ENCODE assay signal across 11 cellular contexts in genomic region chr20:36717657-36718056, GRCh38. TPM values are rescaled to one million over a fixed set of nuclear protein-coding genes. Genes with fewer than 3 reads are reported as not detected.
DNase-seq lines count a peak whose midpoint lies in the region; ATAC-seq, FAIRE-seq and TF ChIP-seq lines count a peak whose summit lies in the region.
"Had no signal": no experiment of that assay in that cellular context is flagged by ENCODE, and none has a peak within 500 bp of the region (broad histone marks: within the 10 kb centered on the region; RNA-seq: fewer than 3 reads in every experiment).

No MANE protein-coding gene starts in this region.

- POLR2A ChIA-PET in GM12878 (lab: Charles Lee), result no interaction called here

- H3K4me3 ChIP-seq in HFF-Myc (replicated peaks; ENCODE audit: low read depth, low read length) (no peak overlapping the region), GM12878 (no peak overlapping the region)

- ATAC-seq in GM12878 (no peak), HG02938 (IDR thresholded peaks at IDR 0.05; ENCODE audit: unreplicated experiment) (no peak), GM21619 (IDR thresholded peaks at IDR 0.05; ENCODE audit: unreplicated experiment) (no peak)
- ATAC-seq: naive thymus-derived CD8-positive, alpha-beta T cell had no signal

- H3K9ac ChIP-seq in GM12878 (ENCODE audit: control insufficient read depth, insufficient read depth, low read length), result no peak overlapping the region

- H4K20me1 ChIP-seq in GM12878 (ENCODE audit: control insufficient read depth, insufficient read depth), result no peaks in the 10 kb centered on the region

- 97% methylated on average over 2 of the region's 2 CpGs for WGBS in GM12878 (ENCODE audit: insufficient coverage, insufficient replicate concordance, low lambda C conversion rate, missing lambda C conversion rate)

- TF ChIP-seq EP300 in GM12878 (IDR thresholded peaks at IDR 0.05; ENCODE audit: borderline replicate concordance in 1 of 2, control insufficient read depth in 1 of 2, low read depth in 2 of 2, low read length in 2 of 2), result no peak

- CTCF ChIA-PET in GM12878 (lab: Yijun Ruan, JAX), result interaction anchor here (0.9 to 1.6 kb wide), 5 partner anchors 37 to 176 kb away, joined by 3 to 6 read pairs (median 4); a partner anchor contains a TSS

- intact Hi-C loops in GM12878 (cut with micrococcal nuclease; ENCODE audit: unreplicated experiment), result no loop called here

- H3K27ac ChIP-seq in GM12878 (ENCODE audit: control insufficient read depth, insufficient read depth), result no peak overlapping the region

- H3K4me2 ChIP-seq in GM12878 (ENCODE audit: control insufficient read depth, insufficient read depth), result no peak overlapping the region

- H3K27me3 ChIP-seq in GM12878 (replicated peaks in 1 of 2; ENCODE audit: control insufficient read depth in 2 of 2, insufficient read depth in 2 of 2, low read length in 1 of 2), result no peaks in the 10 kb centered on the region

- H3K36me3 ChIP-seq in GM12878 (ENCODE audit: control insufficient read depth in 2 of 2, insufficient read depth in 2 of 2, low read length in 1 of 2), result no peaks in the 10 kb centered on the region; a peak in 2 of 4 replicates

- RAD21 ChIA-PET in GM12878 (lab: Charles Lee; ENCODE audit: unreplicated experiment), result interaction anchor here (1.7 kb wide), 1 partner anchor 37 kb away, joined by 4 read pairs; no protein-coding TSS in a partner anchor

- TF ChIP-seq POLR2A in GM12878 (IDR thresholded peaks at IDR 0.05; ENCODE audit: low read depth, low read length), result no peak

- BruUV-seq in GM12878 (replicated peaks; lab: Mats Ljungman, UMichigan), result no TSS peak

- FAIRE-seq in D721Med (lab: Jason Lieb, UNC), result peak; percentile 92
- FAIRE-seq in GM12878 (lab: Jason Lieb, UNC), result no peak

- DNase-seq in D721Med (ENCODE audit: insufficient read length, low spot score) (no peak), HFF-Myc (ENCODE audit: extremely low read depth, low read depth) (no peak), GM12878 (ENCODE audit: low read depth, low spot score) (no peak), lung microvascular endothelial cell (ENCODE audit: low read depth in 2 of 2) (peak; percentile 29 to 35), NCI-H1930 (lab: John Stamatoyannopoulos, UW) (no peak)
- DNase-seq in stimulated activated CD4-positive, alpha-beta T cell treated with anti-CD3 and anti-CD28 coated beads, Interleukin-12 subunit alpha, Interleukin-12 subunit beta, amount 100 ng/mL, for 4 hours, result no peak
- DNase-seq: activated CD4-positive, alpha-beta T cell treated with anti-CD3 and anti-CD28 coated beads, Interleukin-2, amount 50 U/mL, for 1 hour; MV-4-11 had no signal

- in situ Hi-C loops in GM12878 (cut with MboI), result no loop called here

- H3K4me1 ChIP-seq in GM12878 (ENCODE audit: control insufficient read depth, insufficient read depth, low read length), result no peaks in the 10 kb centered on the region

- peak; percentile 40 for TF ChIP-seq RAD21 in GM12878 (IDR thresholded peaks at IDR 0.05; ENCODE audit: insufficient read depth, low read depth, low read length)

- H3K9me3 ChIP-seq in GM12878 (replicated peaks; ENCODE audit: control insufficient read depth, insufficient read depth, low read length), result no peaks in the 10 kb centered on the region

- no peak overlapping the region for H2AFZ ChIP-seq in GM12878 (ENCODE audit: control insufficient read depth, low read depth, low read length)

- H3K79me2 ChIP-seq in GM12878 (ENCODE audit: control insufficient read depth, insufficient read depth, low read length), result no peaks in the 10 kb centered on the region

- TF ChIP-seq CTCF in D721Med (IDR thresholded peaks at IDR 0.05; ENCODE audit: insufficient read depth, missing control alignments) (peak; percentile 62), HFF-Myc (IDR thresholded peaks at IDR 0.05; ENCODE audit: low read depth, low read length, missing control alignments) (peak; percentile 21), GM12878 (IDR thresholded peaks at IDR 0.05 in 2 of 3, conservative IDR thresholded peaks at IDR 0.05 in 1 of 3; ENCODE audit: control insufficient read depth in 2 of 3, extremely low read depth in 1 of 3, insufficient read depth in 1 of 3, low read depth in 3 of 3, low read length in 3 of 3) (peak; percentile 31 to 36 (median 32); a peak in 4 of 6 replicates)

- SMC1A ChIA-PET in GM12878 (lab: Charles Lee; ENCODE audit: uncharacterized antibody, unreplicated experiment), result interaction anchor here (1.0 to 1.7 kb wide), 5 partner anchors 16 to 94 kb away, joined by 3 to 4 read pairs (median 3); no protein-coding TSS in a partner anchor

TF ChIP-seq in GM12878, 131 proteins besides CTCF, POLR2A, EP300 and RAD21:
- TF ChIP-seq SMC3 (IDR thresholded peaks at IDR 0.05; ENCODE audit: borderline replicate concordance, low read length) (peak; percentile 32; the same call in 1 of the 2 replicates), ZBTB33 (IDR thresholded peaks at IDR 0.05) (no peak)
TF ChIP-seq in GM12878: peak in this region for 1.

RNA-seq across cellular contexts. Expression of gene NDRG3, which starts 28.2 kb away (rescaled TPM):
- 10.9 and 11.9 TPM in 2 replicates for total RNA-seq in GM12878 (2013; cell fraction: nucleolus; rRNA removed)
- 15.2 and 18.9 TPM in 2 replicates for total RNA-seq in GM12878 (2014; rRNA removed)
- 16.4 and 17.0 TPM in 2 replicates for total RNA-seq in GM12878 (2014; rRNA removed; fragmentation: Illumina TruSeq; extraction: Trizol)
- 17.1 and 17.5 TPM in 2 replicates for total RNA-seq in GM12878 (2021)
- polyA plus RNA-seq in GM12878 (2011; ENCODE audit: low read depth), result 9.9 TPM
- polyA plus RNA-seq in GM12878 (2011; rRNA removed), result 16.9 and 29.7 TPM in 2 replicates
- 20.8 and 26.8 TPM in 2 replicates for polyA plus RNA-seq in GM12878 (2011; cell fraction: cytosol; rRNA removed)
- 17.0 and 17.4 TPM in 2 replicates for polyA plus RNA-seq in GM12878 (2011; cell fraction: nucleus; rRNA removed)
- polyA plus RNA-seq in GM12878 (2012), result 10.6 and 11.9 TPM in 2 replicates
- 23.9 and 26.5 TPM in 2 replicates for polyA plus RNA-seq in GM12878 (2014; fragmentation: Illumina TruSeq; extraction: Trizol)
- 10 to 100 TPM; 11.2 to 12.7 TPM for polyA plus RNA-seq in GM12878 (2014; fragmentation: Nextera tagmentation; extraction: Ambion mirVana)
- 11.8 and 13.0 TPM in 2 replicates for polyA plus RNA-seq in GM12878 (2014; rRNA removed)
- 10 to 100 TPM; 14.4 to 14.6 TPM for polyA plus RNA-seq in GM12878 (2016; fragmentation: Nextera tagmentation; extraction: Ambion mirVana)
- 18.1 TPM in 2 replicates for polyA minus RNA-seq in GM12878 (2011; rRNA and poly(A)+ RNA removed)
- polyA minus RNA-seq in GM12878 (2011; cell fraction: cytosol; rRNA and poly(A)+ RNA removed), result 9.6 and 11.2 TPM in 2 replicates
- polyA minus RNA-seq in GM12878 (2011; cell fraction: nucleus; rRNA and poly(A)+ RNA removed), result 3.7 and 6.3 TPM in 2 replicates
- total RNA-seq in lung microvascular endothelial cell, result 11.3 and 19.2 TPM in 2 replicates

RNA-seq across cellular contexts. Expression of gene DSN1, which starts 55.9 kb away (rescaled TPM):
- total RNA-seq in GM12878 (2013; cell fraction: nucleolus; rRNA removed), result 19.3 and 19.8 TPM in 2 replicates
- total RNA-seq in GM12878 (2014; rRNA removed), result 20.3 and 22.0 TPM in 2 replicates
- 23.1 and 24.0 TPM in 2 replicates for total RNA-seq in GM12878 (2014; rRNA removed; fragmentation: Illumina TruSeq; extraction: Trizol)
- 14.9 and 15.3 TPM in 2 replicates for total RNA-seq in GM12878 (2021)
- 14.5 TPM for polyA plus RNA-seq in GM12878 (2011; ENCODE audit: low read depth)
- polyA plus RNA-seq in GM12878 (2011; rRNA removed), result 20.9 and 28.5 TPM in 2 replicates
- polyA plus RNA-seq in GM12878 (2011; cell fraction: cytosol; rRNA removed), result 10.8 and 11.2 TPM in 2 replicates
- 6.6 and 9.4 TPM in 2 replicates for polyA plus RNA-seq in GM12878 (2011; cell fraction: nucleus; rRNA removed)
- polyA plus RNA-seq in GM12878 (2012), result 11.2 and 15.0 TPM in 2 replicates
- polyA plus RNA-seq in GM12878 (2014; fragmentation: Illumina TruSeq; extraction: Trizol), result 25.9 and 28.5 TPM in 2 replicates
- 10 to 100 TPM; 21.2 to 21.4 TPM for polyA plus RNA-seq in GM12878 (2014; fragmentation: Nextera tagmentation; extraction: Ambion mirVana)
- 19.2 and 21.3 TPM in 2 replicates for polyA plus RNA-seq in GM12878 (2014; rRNA removed)
- 10 to 100 TPM; 29.6 to 33.1 TPM for polyA plus RNA-seq in GM12878 (2016; fragmentation: Nextera tagmentation; extraction: Ambion mirVana)
- polyA minus RNA-seq in GM12878 (2011; rRNA and poly(A)+ RNA removed), result 7.2 and 8.4 TPM in 2 replicates
- 3.5 and 4.1 TPM in 2 replicates for polyA minus RNA-seq in GM12878 (2011; cell fraction: cytosol; rRNA and poly(A)+ RNA removed)
- polyA minus RNA-seq in GM12878 (2011; cell fraction: nucleus; rRNA and poly(A)+ RNA removed), result 5.6 and 9.4 TPM in 2 replicates
- 10.3 and 12.2 TPM in 2 replicates for total RNA-seq in lung microvascular endothelial cell

Comparison
In these comparisons a context has a peak if more than half of its experiments do, and no peak if none do; other contexts are left out.
1. DNase-seq: peak in lung microvascular endothelial cell (2 of 2); none in D721Med (single experiment), HFF-Myc (single experiment), GM12878 (single experiment), NCI-H1930 (0 of 2) and stimulated activated CD4-positive, alpha-beta T cell treated with anti-CD3 and anti-CD28 coated beads, Interleukin-12 subunit alpha, Interleukin-12 subunit beta, amount 100 ng/mL, for 4 hours (single experiment).
2. Peak in every context shown above with its lines, with median percentiles within 50 percentile points of each other: CTCF ChIP-seq.